Comparison of ENCODE assay signal across 18 cellular contexts in the genomic region with DNA sequence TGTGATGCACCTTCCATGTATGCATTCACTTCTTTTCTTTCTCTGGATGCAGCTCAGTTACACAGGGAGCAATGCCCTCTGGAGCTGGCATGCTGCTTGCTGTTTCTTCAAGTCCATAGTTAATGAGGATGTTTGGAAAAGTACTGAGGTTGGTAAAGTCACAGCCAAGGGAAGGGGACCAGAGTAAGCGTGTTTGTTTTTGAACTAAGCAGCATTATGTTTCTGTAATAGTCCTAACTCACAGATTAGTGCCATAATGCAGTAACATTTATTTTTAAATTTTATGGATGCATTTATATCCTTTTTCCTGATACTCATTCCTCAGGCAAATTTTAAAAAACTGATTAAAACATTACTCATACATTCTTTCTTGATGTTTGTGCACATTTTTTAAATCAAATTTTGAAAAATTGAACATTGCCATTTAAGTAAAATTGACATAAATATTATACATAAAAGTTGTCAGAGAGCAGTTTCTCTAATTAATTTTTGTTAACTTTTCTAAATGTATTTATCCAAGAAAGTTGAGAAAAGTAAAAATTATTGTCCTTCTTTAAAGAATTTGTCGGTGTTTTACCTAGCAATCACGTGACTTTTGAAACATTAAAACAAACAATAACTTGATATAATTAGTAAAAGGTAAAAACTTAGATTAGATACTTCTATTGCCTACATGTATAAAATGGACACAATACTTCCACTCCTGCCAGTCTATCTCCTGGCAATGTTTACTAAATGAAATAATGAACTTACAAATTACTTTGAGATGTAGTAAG.
DNase-seq lines count a peak whose midpoint lies in the region; FAIRE-seq and TF ChIP-seq lines count a peak whose summit lies in the region.
"Had no signal": no experiment of that assay in that cellular context is flagged by ENCODE, and none has a peak within 500 bp of the region (broad histone marks: within the 10 kb centered on the region; RNA-seq: fewer than 3 reads in every experiment).

No MANE protein-coding gene starts in this region.

- H3K4me2 ChIP-seq in H9 (ENCODE audit: insufficient read depth, insufficient read length, low read length) (no peak overlapping the region), astrocyte (ENCODE audit: low read length) (no peak overlapping the region), osteoblast (ENCODE audit: insufficient read depth, low read length) (peak overlapping the region; percentile 48)
- H3K4me2 ChIP-seq: KMS-11 had no signal

- no peaks in the 10 kb centered on the region for H3K27me3 ChIP-seq in H9 (ENCODE audit: insufficient read depth, low read length)
- no peaks in the 10 kb centered on the region for H3K27me3 ChIP-seq in astrocyte (ENCODE audit: insufficient read depth, low read length)
- H3K27me3 ChIP-seq in osteoblast (ENCODE audit: insufficient read depth, low read length), result no peaks in the 10 kb centered on the region
- no peaks in the 10 kb centered on the region for H3K27me3 ChIP-seq in CD4-positive, alpha-beta memory T cell (ENCODE audit: insufficient read depth, low read length)

- H4K5ac ChIP-seq in H9 (ENCODE audit: insufficient read length, low read depth, low read length), result peak overlapping the region; percentile 78

- no peak overlapping the region for H2BK120ac ChIP-seq in H9 (ENCODE audit: low read depth, low read length, poor library complexity, severe bottlenecking)

- H3K4ac ChIP-seq in H9 (ENCODE audit: low read depth, low read length), result no peak overlapping the region

- no peak overlapping the region for H2BK5ac ChIP-seq in H9 (ENCODE audit: insufficient read length, low read length)

- no peak overlapping the region for H2BK12ac ChIP-seq in H9 (ENCODE audit: insufficient read length, low read depth, low read length)

- no peak overlapping the region for H2AFZ ChIP-seq in H9 (ENCODE audit: low read length)
- H2AFZ ChIP-seq in astrocyte (ENCODE audit: low read depth, low read length), result no peak overlapping the region
- peak overlapping the region; percentile 76 for H2AFZ ChIP-seq in osteoblast (ENCODE audit: low read length)

- H3K9me3 Mint-ChIP-seq in H9 (peaks cover 0 to 2% of the 10 kb centered on the region in 2 experiments; a peak in 3 of 5 replicates), astrocyte (ENCODE audit: unreplicated experiment) (peaks cover 2% of the 10 kb centered on the region)
- H3K9me3 Mint-ChIP-seq in CD4-positive, alpha-beta memory T cell, result peaks cover 0 to 8% (median 5%) of the 10 kb centered on the region in 8 donors

- no peaks in the 10 kb centered on the region for H3K79me2 ChIP-seq in H9 (ENCODE audit: insufficient read depth, low read length)
- H3K79me2 ChIP-seq in astrocyte (ENCODE audit: insufficient read depth, low read length), result no peaks in the 10 kb centered on the region
- no peaks in the 10 kb centered on the region for H3K79me2 ChIP-seq in osteoblast (ENCODE audit: insufficient read depth, low read length)

- H3K4me3 ChIP-seq in astrocyte (ENCODE audit: insufficient read depth, low read depth, low read length), result no peak overlapping the region
- no peak overlapping the region for H3K4me3 ChIP-seq in osteoblast (ENCODE audit: insufficient read depth, low read length)
- no peak overlapping the region for H3K4me3 ChIP-seq in CD4-positive, alpha-beta memory T cell (ENCODE audit: low read length in 2 of 2)
- H3K4me3 ChIP-seq: SK-N-MC had no signal

- H3K27ac ChIP-seq in H9 (ENCODE audit: insufficient read length, low read depth, low read length) (no peak overlapping the region), astrocyte (ENCODE audit: low read depth, low read length) (no peak overlapping the region), osteoblast (ENCODE audit: low read depth, low read length) (peak overlapping the region; percentile 34)
- no peak overlapping the region for H3K27ac ChIP-seq in CD4-positive, alpha-beta memory T cell (ENCODE audit: low read depth, low read length)
- H3K27ac ChIP-seq: KMS-11, SK-N-MC had no signal

- no peaks in the 10 kb centered on the region for H3K4me1 Mint-ChIP-seq in H9
- H3K4me1 Mint-ChIP-seq in astrocyte (ENCODE audit: low read depth, unreplicated experiment), result peaks cover 6% of the 10 kb centered on the region
- no peaks in the 10 kb centered on the region for H3K4me1 Mint-ChIP-seq in CD4-positive, alpha-beta memory T cell
- H3K4me1 Mint-ChIP-seq: T-cell had no signal

- H3K9ac ChIP-seq in H9 (ENCODE audit: extremely low read depth, insufficient read length, low read length), result no peak overlapping the region
- H3K9ac ChIP-seq in astrocyte (ENCODE audit: low read length), result no peak overlapping the region
- H3K9ac ChIP-seq: KMS-11 had no signal

- no peak overlapping the region for H2BK15ac ChIP-seq in H9 (ENCODE audit: low read depth, low read length)

- no peak overlapping the region for H4K8ac ChIP-seq in H9 (replicated peaks; ENCODE audit: insufficient read length, low read depth, low read length)

- H3K36me3 ChIP-seq in astrocyte (ENCODE audit: insufficient read depth, low read length), result no peaks in the 10 kb centered on the region
- H3K36me3 ChIP-seq in osteoblast (ENCODE audit: insufficient read depth, low read length), result no peaks in the 10 kb centered on the region
- H3K36me3 ChIP-seq in CD4-positive, alpha-beta memory T cell (ENCODE audit: insufficient read depth, low read length), result no peaks in the 10 kb centered on the region

- H3K36me3 Mint-ChIP-seq in H9 (ENCODE audit: insufficient read depth in 1 of 3, low read depth in 3 of 3) (peaks cover 0 to 7% (median 0%) of the 10 kb centered on the region in 3 experiments; a peak in 3 of 7 replicates), astrocyte (ENCODE audit: low read depth, unreplicated experiment) (no peaks in the 10 kb centered on the region)
- no peaks in the 10 kb centered on the region for H3K36me3 Mint-ChIP-seq in CD4-positive, alpha-beta memory T cell
- H3K36me3 Mint-ChIP-seq: T-cell had no signal

- no peaks in the 10 kb centered on the region for H3K27me3 Mint-ChIP-seq in H9 (ENCODE audit: low read depth)
- no peaks in the 10 kb centered on the region for H3K27me3 Mint-ChIP-seq in astrocyte (ENCODE audit: low read depth, unreplicated experiment)
- H3K27me3 Mint-ChIP-seq in CD4-positive, alpha-beta memory T cell, result no peaks in the 10 kb centered on the region
- H3K27me3 Mint-ChIP-seq: T-cell had no signal

- H3K18ac ChIP-seq in H9 (ENCODE audit: insufficient read length, low read depth, low read length), result no peak overlapping the region

- no peak overlapping the region for H4K91ac ChIP-seq in H9 (ENCODE audit: insufficient read length, low read depth, low read length)

- H3K23me2 ChIP-seq in H9 (ENCODE audit: insufficient read length, low read depth, low read length, poor library complexity, severe bottlenecking), result no peaks in the 10 kb centered on the region

- peak; percentile 9 for FAIRE-seq in astrocyte (lab: Jason Lieb, UNC)
- FAIRE-seq: D721Med, GM19239 had no signal

- TF ChIP-seq CTCF in H9 (conservative IDR thresholded peaks at IDR 0.05) (no peak), astrocyte (IDR thresholded peaks at IDR 0.05; ENCODE audit: insufficient read depth, low read depth, low read length) (no peak), osteoblast (IDR thresholded peaks at IDR 0.05; ENCODE audit: extremely low read depth, low read depth, low read length) (no peak)

- H3K27ac Mint-ChIP-seq in H9, result no peak overlapping the region
- no peak overlapping the region for H3K27ac Mint-ChIP-seq in astrocyte (ENCODE audit: unreplicated experiment)
- H3K27ac Mint-ChIP-seq in CD4-positive, alpha-beta memory T cell, result no peak overlapping the region
- H3K27ac Mint-ChIP-seq: T-cell had no signal

- POLR2A ChIA-PET in CD4-positive, alpha-beta memory T cell (lab: Charles Lee; ENCODE audit: partially characterized antibody), result no interaction called here

- no CpG with 5 or more reads among the region's 3 CpGs for WGBS in H9 (ENCODE audit: extremely low coverage, insufficient read length, low lambda C conversion rate)

- no peaks in the 10 kb centered on the region for H3K4me1 ChIP-seq in H9 (ENCODE audit: insufficient read depth, low read length)
- peaks cover 10% of the 10 kb centered on the region for H3K4me1 ChIP-seq in astrocyte (ENCODE audit: insufficient read depth, low read length)
- peaks cover 24% of the 10 kb centered on the region for H3K4me1 ChIP-seq in osteoblast (ENCODE audit: insufficient read depth, low read length)
- no peaks in the 10 kb centered on the region for H3K4me1 ChIP-seq in CD4-positive, alpha-beta memory T cell (ENCODE audit: insufficient read depth, low read length)

- H4K20me1 ChIP-seq in H9 (ENCODE audit: control insufficient read depth, insufficient read depth, insufficient read length) (no peaks in the 10 kb centered on the region), astrocyte (ENCODE audit: insufficient read depth, low read length) (no peaks in the 10 kb centered on the region), osteoblast (ENCODE audit: insufficient read depth, low read length) (no peaks in the 10 kb centered on the region)

- no peak for TF ChIP-seq POLR2A in erythroblast (IDR thresholded peaks at IDR 0.05; ENCODE audit: low read length)

- no peak overlapping the region for H3K23ac ChIP-seq in H9 (ENCODE audit: insufficient read length, low read depth, low read length)

- H3K14ac ChIP-seq in H9 (ENCODE audit: insufficient read depth, low read length), result no peak overlapping the region

- H3K79me1 ChIP-seq in H9 (ENCODE audit: insufficient read depth, low read depth, low read length, poor library complexity, severe bottlenecking), result no peaks in the 10 kb centered on the region

- CTCF ChIA-PET in CD4-positive, alpha-beta memory T cell (lab: Charles Lee; ENCODE audit: partially characterized antibody), result no interaction called here

- DNase-seq in Ammon's horn (ENCODE audit: low spot score) (peak; percentile 5), H9 (no peak), astrocyte (ENCODE audit: low read depth) (no peak), osteoblast (ENCODE audit: insufficient read length, low spot score, missing footprints) (no peak), erythroblast (lab: John Stamatoyannopoulos, UW) (no peak), NOMO-1 (lab: John Stamatoyannopoulos, UW; ENCODE audit: unreplicated experiment in 2 of 2) (no peak)
- DNase-seq in CD4-positive, alpha-beta memory T cell, result no peak
- DNase-seq: C1 segment of cervical spinal cord, MV-4-11, NCI-H1694 treated with DMSO at 0.1 percent for 48 hours, NCI-H2107, NCI-H226, NCI-H526, T-cell had no signal

- no peak overlapping the region for H2AK5ac ChIP-seq in H9 (ENCODE audit: insufficient read length, low read length)

- intact Hi-C loops in CD4-positive, alpha-beta memory T cell (cut with micrococcal nuclease), result no loop called here

- no peak overlapping the region for H3T11ph ChIP-seq in H9 (ENCODE audit: low read length)

- H3K56ac ChIP-seq in H9 (ENCODE audit: insufficient read length, low read depth, low read length), result no peak overlapping the region

- no peak overlapping the region for H3K4me3 Mint-ChIP-seq in H9
- no peak overlapping the region for H3K4me3 Mint-ChIP-seq in astrocyte (ENCODE audit: unreplicated experiment)
- H3K4me3 Mint-ChIP-seq in CD4-positive, alpha-beta memory T cell, result no peak overlapping the region
- H3K4me3 Mint-ChIP-seq: T-cell had no signal

- H2BK20ac ChIP-seq in H9 (ENCODE audit: low read depth, low read length, poor library complexity, severe bottlenecking), result no peak overlapping the region

- no peaks in the 10 kb centered on the region for H3K9me3 ChIP-seq in H9 (ENCODE audit: control insufficient read depth, low read depth, low read length)
- H3K9me3 ChIP-seq in astrocyte (ENCODE audit: insufficient read depth, low read depth, low read length), result no peaks in the 10 kb centered on the region
- no peaks in the 10 kb centered on the region for H3K9me3 ChIP-seq in osteoblast (ENCODE audit: low read depth, low read length)
- no peaks in the 10 kb centered on the region for H3K9me3 ChIP-seq in CD4-positive, alpha-beta memory T cell (ENCODE audit: control insufficient read depth in 1 of 2, low read length in 2 of 2)
